In genomic region chr4:5863461-5864113, GRCh38 we compare ENCODE assay signal across 8 cellular contexts. TPM values are rescaled to one million over a fixed set of nuclear protein-coding genes. Genes with fewer than 3 reads are reported as not detected.
A peak's percentile ranks its signal among the peaks of the same experiment; 100 is the strongest.
DNase-seq lines count a peak whose midpoint lies in the region; ATAC-seq and TF ChIP-seq lines count a peak whose summit lies in the region.

No MANE protein-coding gene starts in this region.

- WGBS in esophagus squamous epithelium, 2 donors = 26% methylated on average over 14 to 15 of the region's 15 CpGs

- TF ChIP-seq CTCF in AG04450 (IDR thresholded peaks at IDR 0.05; ENCODE audit: low read depth, low read length) = no peak
- TF ChIP-seq CTCF in GM20000 (IDR thresholded peaks at IDR 0.05; ENCODE audit: extremely low read depth, missing control alignments) = no peak
- no peak for TF ChIP-seq CTCF in esophagus squamous epithelium (IDR thresholded peaks at IDR 0.05)

- H3K9me3 ChIP-seq in AG04450 (ENCODE audit: control insufficient read depth, insufficient read depth, low read length) (no peaks in the 10 kb centered on the region; the same call in 1 of the 2 replicates), esophagus squamous epithelium (no peaks in the 10 kb centered on the region)

- no peak for TF ChIP-seq POLR2A in esophagus squamous epithelium (IDR thresholded peaks at IDR 0.05)

- H3K4me3 ChIP-seq in AG04450 (ENCODE audit: low read depth, low read length) (no peak overlapping the region), esophagus squamous epithelium (no peak overlapping the region)

- no peak for ATAC-seq in GM21576 (IDR thresholded peaks at IDR 0.05; ENCODE audit: unreplicated experiment)

- CTCF ChIA-PET in AG04450 (lab: Charles Lee) = no interaction called here

- intact Hi-C loops in esophagus squamous epithelium (cut with DNase I) = no loop called here

- H3K27me3 ChIP-seq in AG04450 (ENCODE audit: control insufficient read depth, insufficient read depth, low read length) (peaks cover 6% of the 10 kb centered on the region), esophagus squamous epithelium (no peaks in the 10 kb centered on the region)

- H3K27ac ChIP-seq in AG04450 (ENCODE audit: low read depth, low read length) (no peak overlapping the region), esophagus squamous epithelium (no peak overlapping the region)

- no peaks in the 10 kb centered on the region for H3K36me3 ChIP-seq in esophagus squamous epithelium

- POLR2A ChIA-PET in AG04450 (lab: Yijun Ruan, JAX) = no interaction called here

- no peaks in the 10 kb centered on the region for H3K4me1 ChIP-seq in esophagus squamous epithelium

- DNase-seq in AG04450 (ENCODE audit: low read depth, low spot score) (peak; percentile 72), HPDE6-E6E7 (ENCODE audit: extremely low spot score) (peak; percentile 60), inferior parietal cortex (ENCODE audit: extremely low spot score) (peak; percentile 55), GM20000 (ENCODE audit: low spot score) (no peak), esophagus squamous epithelium (lab: John Stamatoyannopoulos, UW) (no peak), DMS153 (lab: John Stamatoyannopoulos, UW) (no peak)
- DNase-seq in activated CD8-positive, alpha-beta memory T cell treated with anti-CD3 and anti-CD28 coated beads, Interleukin-2, amount 50 U/mL, for 24 hours (ENCODE audit: extremely low read depth) = peak; percentile 15

RNA-seq across cellular contexts. Expression of gene CRMP1, which starts 29.3 kb away (rescaled TPM):
- 5.6 and 6.2 TPM in 2 replicates for polyA plus RNA-seq in AG04450 (2011; rRNA removed)
- 5.2 and 6.9 TPM in 2 replicates for polyA minus RNA-seq in AG04450 (2011; rRNA and poly(A)+ RNA removed)
- 1 to 10 TPM in 3 of 4 donors, not detected in 1; 2.1 to 5.0 (median 4.7) TPM for total RNA-seq in esophagus squamous epithelium

Comparison
In these comparisons a context has a peak if more than half of its experiments do, and no peak if none do; other contexts are left out.
1. DNase-seq: peak in AG04450 (single experiment), HPDE6-E6E7 (single experiment), activated CD8-positive, alpha-beta memory T cell treated with anti-CD3 and anti-CD28 coated beads, Interleukin-2, amount 50 U/mL, for 24 hours (single experiment) and inferior parietal cortex (single experiment); none in GM20000 (single experiment), esophagus squamous epithelium (single experiment) and DMS153 (single experiment).